In the genomic region with DNA sequence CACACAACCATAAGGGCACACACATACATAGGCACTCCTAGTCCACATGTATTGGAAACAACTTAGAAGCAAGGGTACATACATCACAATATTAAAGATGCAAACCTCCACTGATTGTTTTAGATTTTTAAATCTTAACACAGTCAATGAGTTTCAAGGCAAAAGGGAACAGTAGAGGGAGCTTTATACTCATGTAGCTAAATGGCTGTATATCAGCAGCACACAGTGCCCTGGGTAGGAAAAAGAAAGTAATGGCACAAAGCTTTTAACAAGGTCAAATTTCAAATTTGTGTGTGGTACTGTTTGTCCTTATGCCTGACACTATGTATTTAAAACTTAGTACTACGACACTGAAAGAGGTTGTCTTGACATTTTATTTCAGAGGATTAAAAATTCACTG, we compare ENCODE assay signal across 1 cellular context.
TF ChIP-seq lines count a peak whose summit lies in the region.

No MANE protein-coding gene starts in this region.

TF ChIP-seq in WTC11, 78 proteins besides CTCF, POLR2A, EP300 and RAD21 (continued from another document):
- no peak for TF ChIP-seq PREB (CRISPR knock-in tag; IDR thresholded peaks at IDR 0.05; ENCODE audit: borderline replicate concordance)
